In genomic region chr19:40803170-40803856, GRCh38 we compare ENCODE assay signal across 10 cellular contexts. TPM values are rescaled to one million over a fixed set of nuclear protein-coding genes. Genes with fewer than 3 reads are reported as not detected.
DNase-seq lines count a peak whose midpoint lies in the region; ATAC-seq and TF ChIP-seq lines count a peak whose summit lies in the region.
"Had no signal": no experiment of that assay in that cellular context is flagged by ENCODE, and none has a peak within 500 bp of the region (broad histone marks: within the 10 kb centered on the region; RNA-seq: fewer than 3 reads in every experiment).

No MANE protein-coding gene starts in this region.

- H3K27ac ChIP-seq in GM23248 = peak overlapping the region; percentile 35
- peak overlapping the region; percentile 85 for H3K27ac ChIP-seq in skeletal muscle tissue (ENCODE audit: low read depth, low read length)
- H3K27ac ChIP-seq: epithelial cell of prostate had no signal

- WGBS in GM23248 (ENCODE audit: low coverage in 1 of 2, low lambda C conversion rate in 2 of 2, missing lambda C conversion rate in 2 of 2), 2 experiments = 49 to 56% methylated on average over 9 of the region's 9 CpGs

- no peaks in the 10 kb centered on the region for H3K9me3 ChIP-seq in GM23248 (ENCODE audit: low read depth)
- H3K9me3 ChIP-seq in skeletal muscle tissue (ENCODE audit: control insufficient read depth in 3 of 3, low read length in 3 of 3) = no peaks in the 10 kb centered on the region

- H3K4me1 ChIP-seq in GM23248 (ENCODE audit: insufficient read depth) (peaks cover 30% of the 10 kb centered on the region), skeletal muscle tissue (ENCODE audit: control insufficient read depth in 3 of 3, insufficient read depth in 3 of 3, low read length in 3 of 3) (peaks cover 72 to 85% (median 82%) of the 10 kb centered on the region in 3 donors)

- POLR2A ChIA-PET in activated B cell treated with CpG ODN at 0.5 μM for 24 hours (lab: Charles Lee) = interaction anchor here (0.8 to 9.6 kb wide), 6 partner anchors 9 to 112 kb away, joined by 3 to 287 read pairs (median 6); partner anchors contain the start of genes ACTMAP, MIA, NUMBL and RAB4B

- H3K9me3 Mint-ChIP-seq in activated B cell treated with CpG ODN at 0.5 μM for 24 hours (no peaks in the 10 kb centered on the region), glutamatergic neuron (ENCODE audit: unreplicated experiment) (peaks cover 13% of the 10 kb centered on the region)

- H3K9me2 ChIP-seq in GM23248 (ENCODE audit: insufficient read depth) = no peaks in the 10 kb centered on the region

- H3K36me3 ChIP-seq in GM23248 (ENCODE audit: low read depth) = 0 out of 2 replicates have a peak, but pooled peaks cover 9% of the 10 kb centered on the region
- peaks cover 20 to 36% (median 26%) of the 10 kb centered on the region in 3 donors for H3K36me3 ChIP-seq in skeletal muscle tissue (ENCODE audit: control insufficient read depth in 3 of 3, insufficient read depth in 3 of 3, low read length in 3 of 3)

- intact Hi-C loops in activated B cell treated with CpG ODN at 0.5 μM for 24 hours (cut with micrococcal nuclease) = no loop called here

- ATAC-seq in activated B cell treated with CpG ODN at 0.5 μM for 24 hours (ENCODE audit: low read depth) (no peak), GM21786 (IDR thresholded peaks at IDR 0.05; ENCODE audit: unreplicated experiment) (no peak), GM18498 (IDR thresholded peaks at IDR 0.05; ENCODE audit: unreplicated experiment) (no peak)

- DNase-seq in GM23248 = no peak
- DNase-seq in activated B cell treated with CpG ODN at 0.5 μM for 24 hours = no peak
- DNase-seq in glutamatergic neuron = no peak
- DNase-seq in cerebellar cortex (ENCODE audit: low spot score) = no peak
- DNase-seq in NCI-H146 treated with DMSO at 0.1 percent for 48 hours (lab: John Stamatoyannopoulos, UW; ENCODE audit: unreplicated experiment) = no peak

- H3K4me1 Mint-ChIP-seq in activated B cell treated with CpG ODN at 0.5 μM for 24 hours (peaks cover 87% of the 10 kb centered on the region), glutamatergic neuron (ENCODE audit: low read depth, unreplicated experiment) (peaks cover 52% of the 10 kb centered on the region)

- 0 out of 2 replicates have a peak, but pooled peaks cover 4% of the 10 kb centered on the region for H4K20me1 ChIP-seq in GM23248 (ENCODE audit: insufficient read depth)

- CTCF ChIA-PET in activated B cell treated with CpG ODN at 0.5 μM for 24 hours (lab: Charles Lee) = interaction anchor here (1.0 kb wide), 1 partner anchor 26 kb away, joined by 3 read pairs; the partner anchor contains the start of gene RAB4B

- H3K4me3 ChIP-seq in GM23248 (peak overlapping the region; percentile 54), skeletal muscle tissue (ENCODE audit: low read length in 3 of 3) (peak overlapping the region; percentile 51 to 62 (median 61))

- H3K27ac Mint-ChIP-seq in activated B cell treated with CpG ODN at 0.5 μM for 24 hours = peak overlapping the region; percentile 92
- H3K27ac Mint-ChIP-seq in glutamatergic neuron (ENCODE audit: unreplicated experiment) = peak overlapping the region; percentile 62

- no peak overlapping the region for H2AFZ ChIP-seq in GM23248

- TF ChIP-seq CTCF in activated B cell treated with CpG ODN at 0.5 μM for 24 hours (IDR thresholded peaks at IDR 0.05) (no peak), glutamatergic neuron (IDR thresholded peaks at IDR 0.05; ENCODE audit: partially characterized antibody, unreplicated experiment) (no peak)

- H3K27me3 ChIP-seq in GM23248 (replicated peaks; ENCODE audit: insufficient read depth) (no peaks in the 10 kb centered on the region), skeletal muscle tissue (ENCODE audit: control insufficient read depth in 3 of 3, insufficient read depth in 3 of 3, low read length in 3 of 3) (no peaks in the 10 kb centered on the region)

- peak overlapping the region; percentile 72 for H3K4me3 Mint-ChIP-seq in activated B cell treated with CpG ODN at 0.5 μM for 24 hours
- peak overlapping the region; percentile 91 for H3K4me3 Mint-ChIP-seq in glutamatergic neuron (ENCODE audit: unreplicated experiment)

- H3K36me3 Mint-ChIP-seq in activated B cell treated with CpG ODN at 0.5 μM for 24 hours (ENCODE audit: low read depth) (peaks cover 75% of the 10 kb centered on the region), glutamatergic neuron (ENCODE audit: unreplicated experiment) (no peaks in the 10 kb centered on the region)

- H3K27me3 Mint-ChIP-seq in activated B cell treated with CpG ODN at 0.5 μM for 24 hours = no peaks in the 10 kb centered on the region
- H3K27me3 Mint-ChIP-seq in glutamatergic neuron (ENCODE audit: unreplicated experiment) = peaks cover 14% of the 10 kb centered on the region

- H3K9ac ChIP-seq in GM23248 = peak overlapping the region; percentile 90
- peak overlapping the region; percentile 4 to 87 (median 79) for H3K9ac ChIP-seq in skeletal muscle tissue (ENCODE audit: low read depth in 1 of 3, low read length in 3 of 3)

- in situ Hi-C loops in GM23248 (cut with MboI) = no loop called here

- H3F3A ChIP-seq in GM23248 (ENCODE audit: insufficient read depth) = peaks cover 24% of the 10 kb centered on the region

- H3K79me2 ChIP-seq in GM23248 (ENCODE audit: insufficient read depth) = peaks cover 92% of the 10 kb centered on the region

- H3K4me2 ChIP-seq in GM23248 (ENCODE audit: unreplicated experiment) = peak overlapping the region; percentile 51

RNA-seq across cellular contexts. Expression of gene EGLN2, which starts 4.3 kb away (rescaled TPM):
- 80.6 and 83.3 TPM in 2 replicates for total RNA-seq in GM23248 (2014; rRNA removed; shearing (Covaris generic))
- polyA plus RNA-seq in GM23248 (2016; fragmentation: Nextera tagmentation; extraction: Ambion mirVana) = 52.5 and 61.2 TPM in 2 replicates
- 136 and 147 TPM in 2 replicates for total RNA-seq in activated B cell treated with CpG ODN at 0.5 μM for 24 hours
- 142 TPM for total RNA-seq in glutamatergic neuron (ENCODE audit: unreplicated experiment)
- 37.1 TPM for total RNA-seq in skeletal muscle tissue

RNA-seq across cellular contexts. Expression of gene RAB4B, which starts 25.3 kb away (rescaled TPM):
- 20.7 and 25.6 TPM in 2 replicates for total RNA-seq in GM23248 (2014; rRNA removed; shearing (Covaris generic))
- polyA plus RNA-seq in GM23248 (2016; fragmentation: Nextera tagmentation; extraction: Ambion mirVana) = 23.2 and 24.6 TPM in 2 replicates
- 90.6 and 98.1 TPM in 2 replicates for total RNA-seq in activated B cell treated with CpG ODN at 0.5 μM for 24 hours
- total RNA-seq in glutamatergic neuron (ENCODE audit: unreplicated experiment) = 43.2 TPM
- total RNA-seq in skeletal muscle tissue = 2.1 TPM

RNA-seq across cellular contexts. Expression of gene MIA, which starts 28.0 kb away (rescaled TPM):
- total RNA-seq in GM23248 (2014; rRNA removed; shearing (Covaris generic)) = not detected in 2 replicates
- polyA plus RNA-seq in GM23248 (2016; fragmentation: Nextera tagmentation; extraction: Ambion mirVana) = not detected in 2 replicates
- 1.1 and 1.4 TPM in 2 replicates for total RNA-seq in activated B cell treated with CpG ODN at 0.5 μM for 24 hours
- total RNA-seq in glutamatergic neuron (ENCODE audit: unreplicated experiment) = not detected
- 2.1 TPM for total RNA-seq in skeletal muscle tissue

RNA-seq across cellular contexts. Expression of gene CYP2A6, which starts 46.9 kb away (rescaled TPM):
- total RNA-seq in GM23248 (2014; rRNA removed; shearing (Covaris generic)) = not detected in 2 replicates
- polyA plus RNA-seq in GM23248 (2016; fragmentation: Nextera tagmentation; extraction: Ambion mirVana) = not detected in 2 replicates
- total RNA-seq in activated B cell treated with CpG ODN at 0.5 μM for 24 hours (not detected in 2 replicates), glutamatergic neuron (ENCODE audit: unreplicated experiment) (not detected), skeletal muscle tissue (not detected)
- total RNA-seq: HT1080 had no signal

RNA-seq across cellular contexts. Expression of gene SNRPA, which starts 52.3 kb away (rescaled TPM):
- 30.6 and 35.3 TPM in 2 replicates for total RNA-seq in GM23248 (2014; rRNA removed; shearing (Covaris generic))
- polyA plus RNA-seq in GM23248 (2016; fragmentation: Nextera tagmentation; extraction: Ambion mirVana) = 50.1 and 58.5 TPM in 2 replicates
- total RNA-seq in activated B cell treated with CpG ODN at 0.5 μM for 24 hours (138 TPM in 2 replicates), glutamatergic neuron (ENCODE audit: unreplicated experiment) (70.3 TPM), skeletal muscle tissue (7.8 TPM)
